ENCODE assay signal across 1 cellular context in the genomic region with DNA sequence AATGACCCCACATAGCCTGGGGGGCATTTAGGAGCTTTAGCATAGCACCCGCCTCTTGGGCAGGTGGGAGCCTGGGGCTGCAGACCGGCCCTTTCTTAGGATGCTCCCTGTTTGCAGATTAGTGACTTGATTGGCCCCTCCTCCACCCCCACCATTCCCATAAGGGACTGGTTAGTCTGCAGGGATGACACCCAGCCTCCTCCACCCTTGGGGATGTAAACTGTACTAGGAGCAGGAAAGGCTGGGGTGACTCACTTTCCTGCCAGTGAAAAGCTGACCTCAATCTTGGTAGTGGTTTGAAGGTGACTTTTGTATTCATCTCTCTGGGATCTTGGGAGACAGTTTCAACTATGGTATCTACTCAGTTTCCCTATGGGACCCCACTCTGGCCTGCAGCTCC.
TF ChIP-seq lines count a peak whose summit lies in the region.

No MANE protein-coding gene starts in this region.

TF ChIP-seq in HCT116, 20 proteins besides CTCF, POLR2A, EP300 and RAD21 (continued from another document):
- TF ChIP-seq, protein P1, sequence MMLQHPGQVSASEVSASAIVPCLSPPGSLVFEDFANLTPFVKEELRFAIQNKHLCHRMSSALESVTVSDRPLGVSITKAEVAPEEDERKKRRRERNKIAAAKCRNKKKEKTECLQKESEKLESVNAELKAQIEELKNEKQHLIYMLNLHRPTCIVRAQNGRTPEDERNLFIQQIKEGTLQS (IDR thresholded peaks at IDR 0.05), result no peak
TF ChIP-seq in HCT116: peak in this region for 2.
